In genomic region chr4:158131037-158131436, GRCh38 we compare ENCODE assay signal across 20 cellular contexts. TPM values are rescaled to one million over a fixed set of nuclear protein-coding genes. Genes with fewer than 3 reads are reported as not detected.
A peak's percentile ranks its signal among the peaks of the same experiment; 100 is the strongest.
DNase-seq lines count a peak whose midpoint lies in the region; ATAC-seq and TF ChIP-seq lines count a peak whose summit lies in the region.
"Had no signal": no experiment of that assay in that cellular context is flagged by ENCODE, and none has a peak within 500 bp of the region (broad histone marks: within the 10 kb centered on the region; RNA-seq: fewer than 3 reads in every experiment).

No MANE protein-coding gene starts in this region.

- TF ChIP-seq CTCF in mammary epithelial cell (conservative IDR thresholded peaks at IDR 0.05 in 1 of 2, IDR thresholded peaks at IDR 0.05 in 1 of 2; ENCODE audit: extremely low read depth in 1 of 2, insufficient read depth in 1 of 2, low read depth in 1 of 2, low read length in 2 of 2) (no peak), suprapubic skin (IDR thresholded peaks at IDR 0.05) (no peak)

- H3K9me3 ChIP-seq in mammary epithelial cell (replicated peaks; ENCODE audit: insufficient read depth, low read length) = no peaks in the 10 kb centered on the region
- H3K9me3 ChIP-seq in suprapubic skin = no peaks in the 10 kb centered on the region
- no peaks in the 10 kb centered on the region for H3K9me3 ChIP-seq in effector memory CD4-positive, alpha-beta T cell (ENCODE audit: control insufficient read depth, low read length)
- no peaks in the 10 kb centered on the region for H3K9me3 ChIP-seq in CD8-positive, alpha-beta memory T cell (ENCODE audit: low read length)
- H3K9me3 ChIP-seq: adrenal gland had no signal

- intact Hi-C loops in mammary epithelial cell (cut with micrococcal nuclease) (no loop called here), left ventricle myocardium superior (cut with micrococcal nuclease) (no loop called here)

- WGBS in mammary epithelial cell (ENCODE audit: low coverage, missing lambda C conversion rate) = 6% methylated on average over 1 of the region's 1 CpG
- WGBS in suprapubic skin = 33% methylated on average over 1 of the region's 1 CpG

- DNase-seq in GM04503 (ENCODE audit: low read depth) (peak; percentile 69), mammary epithelial cell (peak; percentile 61), left ventricle myocardium superior (no peak), suprapubic skin (ENCODE audit: low spot score in 2 of 2) (no peak), SHP77 (lab: John Stamatoyannopoulos, UW) (no peak)
- no peak for DNase-seq in effector memory CD4-positive, alpha-beta T cell
- DNase-seq in CD8-positive, alpha-beta memory T cell = no peak
- DNase-seq: activated CD8-positive, alpha-beta memory T cell treated with anti-CD3 and anti-CD28 coated beads, Interleukin-2, amount 10 ng/mL, durations not matched to agents 7 days and 5 days; adrenal gland; C1 segment of cervical spinal cord; effector CD4-positive, alpha-beta T cell; GOT3; NCI-H2227 treated with DMSO at 0.1 percent for 48 hours; stimulated activated CD4-positive, alpha-beta T cell treated with anti-CD3 and anti-CD28 coated beads, Interleukin-2, amount 100 ng/mL, for 48 hours; substantia nigra; T1000 had no signal

- CTCF ChIA-PET in mammary epithelial cell (lab: Charles Lee; ENCODE audit: low non-redundant PET) = no interaction called here
- CTCF ChIA-PET in CD8-positive, alpha-beta memory T cell (lab: Charles Lee) = no interaction called here

- TF ChIP-seq EP300 in suprapubic skin (IDR thresholded peaks at IDR 0.05) = no peak

- ATAC-seq in left ventricle myocardium superior = peak; percentile 79
- ATAC-seq in HG03139 (IDR thresholded peaks at IDR 0.05; ENCODE audit: unreplicated experiment) = no peak
- ATAC-seq: activated CD8-positive, alpha-beta memory T cell treated with anti-CD3 and anti-CD28 coated beads, Interleukin-2, amount 10 ng/mL, durations not matched to agents 7 days and 5 days; Panc1 had no signal

- H2AFZ ChIP-seq in mammary epithelial cell (ENCODE audit: low read depth, low read length) = no peak overlapping the region

- H3K27ac ChIP-seq in mammary epithelial cell (ENCODE audit: insufficient read depth, low read depth, low read length) (no peak overlapping the region), suprapubic skin (peak overlapping the region; percentile 59)
- H3K27ac ChIP-seq in effector memory CD4-positive, alpha-beta T cell (ENCODE audit: insufficient read depth, low read length, poor library complexity, severe bottlenecking) = no peak overlapping the region
- H3K27ac ChIP-seq in CD8-positive, alpha-beta memory T cell (ENCODE audit: low read depth, low read length) = no peak overlapping the region

- no peak overlapping the region for H3K4me3 ChIP-seq in mammary epithelial cell (replicated peaks in 1 of 3; ENCODE audit: insufficient read depth in 1 of 3, low read depth in 2 of 3, low read length in 3 of 3)
- no peak overlapping the region for H3K4me3 ChIP-seq in suprapubic skin
- no peak overlapping the region for H3K4me3 ChIP-seq in effector memory CD4-positive, alpha-beta T cell (ENCODE audit: insufficient read depth, low read depth, low read length, poor library complexity, severe bottlenecking)
- no peak overlapping the region for H3K4me3 ChIP-seq in CD8-positive, alpha-beta memory T cell (ENCODE audit: low read length)
- H3K4me3 ChIP-seq: adrenal gland had no signal

- no peak overlapping the region for H3K9ac ChIP-seq in mammary epithelial cell (ENCODE audit: insufficient read depth, low read length)

- no peaks in the 10 kb centered on the region for H3K27me3 ChIP-seq in mammary epithelial cell (ENCODE audit: insufficient read depth, low read length)
- no peaks in the 10 kb centered on the region for H3K27me3 ChIP-seq in suprapubic skin
- H3K27me3 ChIP-seq in effector memory CD4-positive, alpha-beta T cell (replicated peaks; ENCODE audit: control insufficient read depth, insufficient read depth, low read length, poor library complexity, severe bottlenecking) = no peaks in the 10 kb centered on the region
- no peaks in the 10 kb centered on the region for H3K27me3 ChIP-seq in CD8-positive, alpha-beta memory T cell (ENCODE audit: insufficient read depth, low read length, poor library complexity, severe bottlenecking)
- H3K27me3 ChIP-seq: adrenal gland had no signal

- no peaks in the 10 kb centered on the region for H3K36me3 Mint-ChIP-seq in CD8-positive, alpha-beta memory T cell
- H3K36me3 Mint-ChIP-seq: activated CD8-positive, alpha-beta memory T cell treated with anti-CD3 and anti-CD28 coated beads, Interleukin-2, amount 10 ng/mL, durations not matched to agents 7 days and 5 days had no signal

- in situ Hi-C loops in mammary epithelial cell (cut with MboI; ENCODE audit: low sequenced_read_pairs in 2 of 2) = no loop called here

- peaks cover 28% of the 10 kb centered on the region for H3K79me2 ChIP-seq in mammary epithelial cell (ENCODE audit: insufficient read depth, low read length)

- no peak for TF ChIP-seq POLR2A in suprapubic skin (IDR thresholded peaks at IDR 0.05)

- dilution Hi-C loops in mammary epithelial cell (cut with HindIII; ENCODE audit: low sequenced_read_pairs) = no loop called here

- H3K36me3 ChIP-seq in mammary epithelial cell (ENCODE audit: insufficient read depth, low read length) (peaks cover 9% of the 10 kb centered on the region), suprapubic skin (no peaks in the 10 kb centered on the region)
- no peaks in the 10 kb centered on the region for H3K36me3 ChIP-seq in effector memory CD4-positive, alpha-beta T cell (ENCODE audit: control insufficient read depth, insufficient read depth, low read length)
- H3K36me3 ChIP-seq in CD8-positive, alpha-beta memory T cell (ENCODE audit: insufficient read depth, low read length) = no peaks in the 10 kb centered on the region

- H3K27me3 Mint-ChIP-seq in CD8-positive, alpha-beta memory T cell = peaks cover 0 to 1% of the 10 kb centered on the region in 2 donors
- H3K27me3 Mint-ChIP-seq: activated CD8-positive, alpha-beta memory T cell treated with anti-CD3 and anti-CD28 coated beads, Interleukin-2, amount 10 ng/mL, durations not matched to agents 7 days and 5 days; central memory CD8-positive, alpha-beta T cell had no signal

- H3K4me1 Mint-ChIP-seq in CD8-positive, alpha-beta memory T cell = no peaks in the 10 kb centered on the region
- H3K4me1 Mint-ChIP-seq: activated CD8-positive, alpha-beta memory T cell treated with anti-CD3 and anti-CD28 coated beads, Interleukin-2, amount 10 ng/mL, durations not matched to agents 7 days and 5 days; central memory CD8-positive, alpha-beta T cell had no signal

- no peak overlapping the region for H3K27ac Mint-ChIP-seq in CD8-positive, alpha-beta memory T cell
- H3K27ac Mint-ChIP-seq: activated CD8-positive, alpha-beta memory T cell treated with anti-CD3 and anti-CD28 coated beads, Interleukin-2, amount 10 ng/mL, durations not matched to agents 7 days and 5 days; activated T-helper 2 cell treated with anti-CD3 and anti-CD28 coated beads, Interferon-gamma antibody, Interleukin-2, Interleukin-4, amounts not matched to agents 10 μg/mL and 5 μg/mL and 100 μg/mL, durations not matched to agents 14 hours and 24 hours and 36 hours had no signal

- no peak overlapping the region for H3K4me2 ChIP-seq in mammary epithelial cell (ENCODE audit: insufficient read depth, low read depth, low read length)

- H3K4me3 Mint-ChIP-seq in CD8-positive, alpha-beta memory T cell = no peak overlapping the region
- H3K4me3 Mint-ChIP-seq: activated CD8-positive, alpha-beta memory T cell treated with anti-CD3 and anti-CD28 coated beads, Interleukin-2, amount 10 ng/mL, durations not matched to agents 7 days and 5 days; central memory CD8-positive, alpha-beta T cell had no signal

- no TSS peak for BruUV-seq in mammary epithelial cell (replicated peaks; lab: Mats Ljungman, UMichigan)

- peaks cover 0 to 2% (median 0%) of the 10 kb centered on the region in 5 donors for H3K9me3 Mint-ChIP-seq in CD8-positive, alpha-beta memory T cell
- H3K9me3 Mint-ChIP-seq: activated T-helper 2 cell treated with anti-CD3 and anti-CD28 coated beads, Interferon-gamma antibody, Interleukin-2, Interleukin-4, amounts not matched to agents 10 μg/mL and 5 μg/mL and 100 μg/mL, durations not matched to agents 14 hours and 24 hours and 36 hours had no signal

- H4K20me1 ChIP-seq in mammary epithelial cell (ENCODE audit: insufficient read depth, low read length) = no peaks in the 10 kb centered on the region

- POLR2A ChIA-PET in CD8-positive, alpha-beta memory T cell (lab: Charles Lee) = no interaction called here

- H3K4me1 ChIP-seq in mammary epithelial cell (ENCODE audit: insufficient read depth, low read length) = peaks cover 16% of the 10 kb centered on the region
- H3K4me1 ChIP-seq in suprapubic skin = peaks cover 25% of the 10 kb centered on the region
- H3K4me1 ChIP-seq in effector memory CD4-positive, alpha-beta T cell (ENCODE audit: control insufficient read depth, insufficient read depth, low read length, poor library complexity, severe bottlenecking) = no peaks in the 10 kb centered on the region
- no peaks in the 10 kb centered on the region for H3K4me1 ChIP-seq in CD8-positive, alpha-beta memory T cell (ENCODE audit: insufficient read depth, low read length)

RNA-seq across cellular contexts. Expression of gene GASK1B, which starts 41.8 kb away (rescaled TPM):
- 10 to 100 TPM; 13.5 to 27.2 TPM for total RNA-seq in mammary epithelial cell
- 8.1 TPM for polyA plus RNA-seq in mammary epithelial cell
- 12.1 TPM for polyA minus RNA-seq in mammary epithelial cell
- total RNA-seq in left ventricle myocardium superior = 63.4 TPM
- 10 to 100 TPM in 1 of 4 donors, 1 to 10 TPM in 3; 4.6 to 12.6 (median 7.6) TPM for total RNA-seq in suprapubic skin
- total RNA-seq in CD8-positive, alpha-beta memory T cell = under 1 TPM; 0.29 to 0.48 TPM
- polyA plus RNA-seq in CD8-positive, alpha-beta memory T cell = not detected
- total RNA-seq: activated CD8-positive, alpha-beta memory T cell treated with anti-CD3 and anti-CD28 coated beads, Interleukin-2, amount 10 ng/mL, durations not matched to agents 7 days and 5 days; activated T-helper 2 cell treated with anti-CD3 and anti-CD28 coated beads, Interferon-gamma antibody, Interleukin-2, Interleukin-4, amounts not matched to agents 10 μg/mL and 5 μg/mL and 100 μg/mL, durations not matched to agents 14 hours and 24 hours and 36 hours had no signal

Comparison
In these comparisons a context has a peak if more than half of its experiments do, and no peak if none do; other contexts are left out.
1. DNase-seq: peak in GM04503 (single experiment) and mammary epithelial cell (single experiment); none in left ventricle myocardium superior (single experiment), suprapubic skin (0 of 2), effector memory CD4-positive, alpha-beta T cell (0 of 3), SHP77 (0 of 2) and CD8-positive, alpha-beta memory T cell (0 of 5).